ENCODE assay signal across 8 cellular contexts in the genomic region with DNA sequence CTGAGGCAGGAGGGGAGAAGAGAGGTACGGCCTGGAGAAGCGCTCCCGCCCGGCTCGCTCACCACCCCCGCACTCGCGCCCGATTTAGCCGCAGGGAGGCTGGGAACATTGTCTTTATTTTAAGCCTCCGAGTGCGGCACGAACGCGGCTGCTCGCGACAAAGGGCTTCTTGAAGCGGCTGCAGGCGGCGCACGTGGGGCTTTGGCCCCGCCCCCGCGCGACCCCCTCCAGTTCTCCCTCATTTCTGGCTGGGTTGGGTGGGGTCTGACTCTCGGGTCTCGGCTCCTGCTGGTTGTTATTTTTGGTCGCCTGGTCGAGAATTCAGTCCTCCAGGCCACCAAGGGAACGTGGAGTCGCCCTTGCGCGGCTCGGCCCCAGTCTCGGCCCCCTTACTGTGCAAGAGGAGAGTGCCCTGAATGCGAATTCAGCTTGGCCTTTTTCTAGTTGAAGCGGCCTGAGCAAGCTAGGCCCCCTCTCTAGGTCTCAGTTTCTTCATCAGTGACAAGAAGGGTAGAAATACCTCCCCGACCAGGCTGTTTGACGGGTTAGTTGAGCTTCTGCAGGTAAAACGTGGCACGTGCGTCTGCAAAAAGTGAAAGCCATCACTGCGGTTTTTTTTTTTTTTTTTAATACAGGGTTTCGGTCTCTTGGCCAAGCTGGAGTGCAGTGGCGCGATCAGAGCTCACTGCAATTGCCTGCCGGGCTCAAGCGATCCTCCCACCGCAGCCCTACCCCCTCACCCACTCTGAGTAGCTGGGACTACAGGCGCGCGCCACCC.
DNase-seq lines count a peak whose midpoint lies in the region; ATAC-seq lines count a peak whose summit lies in the region.

No MANE protein-coding gene starts in this region.

- DNase-seq in 8988T (peak; percentile 21), memory B cell (ENCODE audit: low spot score in 2 of 2) (peak; percentile 31 to 34), NCI-H226 (no peak), NCI-H82 (lab: John Stamatoyannopoulos, UW) (no peak)
- peak; percentile 28 for DNase-seq in activated naive CD8-positive, alpha-beta T cell treated with anti-CD3 and anti-CD28 coated beads, Interleukin-2, amount 50 U/mL, for 24 hours

- peaks cover 26% of the 10 kb centered on the region for H3K4me1 Mint-ChIP-seq in activated naive CD8-positive, alpha-beta T cell treated with anti-CD3 and anti-CD28 coated beads, Interleukin-2, amount 50 U/mL, for 24 hours
- peaks cover 10% of the 10 kb centered on the region for H3K4me1 Mint-ChIP-seq in memory B cell

- ATAC-seq in GM19351 (IDR thresholded peaks at IDR 0.05; ENCODE audit: unreplicated experiment), result peak; percentile 52
- no peak for ATAC-seq in activated naive CD8-positive, alpha-beta T cell treated with anti-CD3 and anti-CD28 coated beads, Interleukin-2, amount 50 U/mL, for 24 hours
- peak; percentile 77 for ATAC-seq in memory B cell (ENCODE audit: low read depth)
- no peak for ATAC-seq in GM21447 (IDR thresholded peaks at IDR 0.05; ENCODE audit: unreplicated experiment)
- no peak for ATAC-seq in HG02798 (IDR thresholded peaks at IDR 0.05; ENCODE audit: poor library complexity, unreplicated experiment)

- no peak overlapping the region for H3K27ac Mint-ChIP-seq in activated naive CD8-positive, alpha-beta T cell treated with anti-CD3 and anti-CD28 coated beads, Interleukin-2, amount 50 U/mL, for 24 hours
- no peak overlapping the region for H3K27ac Mint-ChIP-seq in memory B cell

- H3K4me3 Mint-ChIP-seq in activated naive CD8-positive, alpha-beta T cell treated with anti-CD3 and anti-CD28 coated beads, Interleukin-2, amount 50 U/mL, for 24 hours, result peak overlapping the region; percentile 55
- H3K4me3 Mint-ChIP-seq in memory B cell, result peak overlapping the region; percentile 61

- H3K27me3 Mint-ChIP-seq in activated naive CD8-positive, alpha-beta T cell treated with anti-CD3 and anti-CD28 coated beads, Interleukin-2, amount 50 U/mL, for 24 hours, result peaks cover 62% of the 10 kb centered on the region
- peaks cover 16% of the 10 kb centered on the region for H3K27me3 Mint-ChIP-seq in memory B cell

- no peaks in the 10 kb centered on the region for H3K9me3 Mint-ChIP-seq in activated naive CD8-positive, alpha-beta T cell treated with anti-CD3 and anti-CD28 coated beads, Interleukin-2, amount 50 U/mL, for 24 hours
- no peaks in the 10 kb centered on the region for H3K9me3 Mint-ChIP-seq in memory B cell

- H3K36me3 Mint-ChIP-seq in activated naive CD8-positive, alpha-beta T cell treated with anti-CD3 and anti-CD28 coated beads, Interleukin-2, amount 50 U/mL, for 24 hours (ENCODE audit: low read depth), result no peaks in the 10 kb centered on the region
- H3K36me3 Mint-ChIP-seq in memory B cell, result no peaks in the 10 kb centered on the region

Comparison
In these comparisons a context has a peak if more than half of its experiments do, and no peak if none do; other contexts are left out.
1. DNase-seq: peak in 8988T (single experiment), activated naive CD8-positive, alpha-beta T cell treated with anti-CD3 and anti-CD28 coated beads, Interleukin-2, amount 50 U/mL, for 24 hours (single experiment) and memory B cell (2 of 2); none in NCI-H226 (single experiment) and NCI-H82 (single experiment).
2. ATAC-seq: peak in GM19351 (single experiment) and memory B cell (single experiment); none in activated naive CD8-positive, alpha-beta T cell treated with anti-CD3 and anti-CD28 coated beads, Interleukin-2, amount 50 U/mL, for 24 hours (single experiment), GM21447 (single experiment) and HG02798 (single experiment).